Comparison of ENCODE assay signal across 1 cellular context in genomic region chr17:14095202-14095601, GRCh38.
TF ChIP-seq lines count a peak whose summit lies in the region.

No MANE protein-coding gene starts in this region.

TF ChIP-seq in GM23338, 12 proteins besides CTCF, POLR2A, EP300 and RAD21:
- no peak for TF ChIP-seq REST (IDR thresholded peaks at IDR 0.05; ENCODE audit: unreplicated experiment)
- no peak for TF ChIP-seq POLR2AphosphoS5 (IDR thresholded peaks at IDR 0.05; ENCODE audit: low read depth)
- TF ChIP-seq EZH2 (IDR thresholded peaks at IDR 0.05; ENCODE audit: low read depth, unreplicated experiment), result no peak
- TF ChIP-seq JUNB (IDR thresholded peaks at IDR 0.05; ENCODE audit: unreplicated experiment), result no peak
- TF ChIP-seq ETS1 (IDR thresholded peaks at IDR 0.05), result no peak
- no peak for TF ChIP-seq EZH2phosphoT487 (IDR thresholded peaks at IDR 0.05; ENCODE audit: unreplicated experiment)
- TF ChIP-seq ZNF114 (CRISPR knock-in tag; IDR thresholded peaks at IDR 0.05), result no peak
- TF ChIP-seq STAT1 (IDR thresholded peaks at IDR 0.05; ENCODE audit: unreplicated experiment), result no peak
- no peak for TF ChIP-seq CREB1 (CRISPR knock-in tag; IDR thresholded peaks at IDR 0.05; ENCODE audit: low read depth)
- TF ChIP-seq ZNF331 (CRISPR knock-in tag; IDR thresholded peaks at IDR 0.05; ENCODE audit: low read depth), result no peak
- TF ChIP-seq ZNF462 (CRISPR knock-in tag; IDR thresholded peaks at IDR 0.05), result no peak
- no peak for TF ChIP-seq NANOG (IDR thresholded peaks at IDR 0.05; ENCODE audit: borderline replicate concordance)
